In the genomic region with DNA sequence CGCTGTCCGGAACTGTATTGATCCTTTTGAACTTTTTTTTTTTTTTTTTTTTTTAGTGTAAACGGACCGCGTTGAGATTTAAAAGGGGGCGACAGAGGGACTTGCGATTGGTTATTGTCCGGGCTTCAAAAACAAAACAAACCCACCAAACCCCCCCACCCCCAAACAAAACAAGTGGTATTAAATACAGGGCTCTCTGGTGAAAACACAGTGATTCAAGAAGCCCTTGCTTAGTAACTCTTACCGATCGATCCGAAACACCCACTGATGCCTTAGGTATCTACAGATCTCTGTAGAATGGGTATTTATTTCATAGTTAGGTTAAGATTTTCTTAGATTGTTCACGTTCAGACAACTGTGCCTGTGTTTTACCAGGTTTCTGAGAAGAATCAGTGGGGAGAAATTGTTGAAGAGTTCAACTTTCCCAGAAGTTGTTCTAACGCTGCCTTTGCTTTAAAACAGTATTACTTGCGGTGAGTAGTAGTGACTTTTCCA, we compare ENCODE assay signal across 8 cellular contexts. TPM values are rescaled to one million over a fixed set of nuclear protein-coding genes. Genes with fewer than 3 reads are reported as not detected.
DNase-seq lines count a peak whose midpoint lies in the region; ATAC-seq and TF ChIP-seq lines count a peak whose summit lies in the region.

No MANE protein-coding gene starts in this region.

- no peak for ATAC-seq in T-helper 17 cell
- ATAC-seq in HG02970 (IDR thresholded peaks at IDR 0.05; ENCODE audit: low FRiP score, unreplicated experiment), result no peak

- H3K4me3 Mint-ChIP-seq in T-helper 17 cell (peak overlapping the region; percentile 100), endothelial cell (ENCODE audit: unreplicated experiment) (peak overlapping the region; percentile 95), nephron (peak overlapping the region; percentile 87 to 95 (median 95))

- H3K27me3 ChIP-seq in HL-60 (ENCODE audit: insufficient read depth, poor library complexity, severe bottlenecking), result no peaks in the 10 kb centered on the region

- H3K27me3 Mint-ChIP-seq in T-helper 17 cell (no peaks in the 10 kb centered on the region), endothelial cell (ENCODE audit: unreplicated experiment) (peaks cover 9% of the 10 kb centered on the region), nephron (ENCODE audit: low read depth) (no peaks in the 10 kb centered on the region)

- H3K27ac Mint-ChIP-seq in T-helper 17 cell, result peak overlapping the region; percentile 99
- peak overlapping the region; percentile 92 for H3K27ac Mint-ChIP-seq in endothelial cell (ENCODE audit: unreplicated experiment)
- H3K27ac Mint-ChIP-seq in nephron, result peak overlapping the region; percentile 95 to 97 (median 97)

- no peak for DNase-seq in HL-60 (ENCODE audit: low read depth in 1 of 2, low spot score in 1 of 2)
- peak in 1 of 3 donors; percentile 13 for DNase-seq in T-helper 17 cell
- DNase-seq in endothelial cell (ENCODE audit: low spot score), result peak; percentile 20
- no peak for DNase-seq in GDM1 (lab: John Stamatoyannopoulos, UW)
- DNase-seq in mucosa of gallbladder (ENCODE audit: low spot score), result no peak

- H3K9me3 Mint-ChIP-seq in endothelial cell (ENCODE audit: unreplicated experiment) (no peaks in the 10 kb centered on the region), nephron (peaks cover 7% of the 10 kb centered on the region)

- H3K36me3 Mint-ChIP-seq in T-helper 17 cell (ENCODE audit: low read depth) (peaks cover 5% of the 10 kb centered on the region), endothelial cell (ENCODE audit: low read depth, unreplicated experiment) (peaks cover 14% of the 10 kb centered on the region), nephron (ENCODE audit: low read depth) (peaks cover 27% of the 10 kb centered on the region)

- H3K4me3 ChIP-seq in HL-60 (replicated peaks; ENCODE audit: insufficient read depth, low read length), result peak overlapping the region; percentile 58

- H3K27ac ChIP-seq in C4-2B (peak overlapping the region; percentile 96), HL-60 (replicated peaks) (peak overlapping the region; percentile 97)

- H3K9me3 ChIP-seq in T-helper 17 cell (ENCODE audit: control insufficient read depth, low read length, poor library complexity, severe bottlenecking), result no peaks in the 10 kb centered on the region

- H3K4me1 Mint-ChIP-seq in T-helper 17 cell (peaks cover 20% of the 10 kb centered on the region), endothelial cell (ENCODE audit: unreplicated experiment) (peaks cover 25% of the 10 kb centered on the region), nephron (peaks cover 27% of the 10 kb centered on the region)

- TF ChIP-seq CTCF in C4-2B (conservative IDR thresholded peaks at IDR 0.05), result no peak
- TF ChIP-seq CTCF in HL-60 (IDR thresholded peaks at IDR 0.05; ENCODE audit: insufficient read depth, low read length), result no peak
- TF ChIP-seq CTCF in endothelial cell (IDR thresholded peaks at IDR 0.05; ENCODE audit: unreplicated experiment), result no peak
- TF ChIP-seq CTCF in nephron (IDR thresholded peaks at IDR 0.05; ENCODE audit: unreplicated experiment in 3 of 3), result no peak

RNA-seq across cellular contexts. Expression of a gene that starts 1.4 kb away (rescaled TPM):
- total RNA-seq in T-helper 17 cell, result 10 to 100 TPM; 63.1 to 63.3 TPM
- total RNA-seq in endothelial cell (ENCODE audit: unreplicated experiment), result 46.3 TPM
- 34.1 TPM for total RNA-seq in mucosa of gallbladder
